1 cellular context compared by ENCODE assay signal in the genomic region with DNA sequence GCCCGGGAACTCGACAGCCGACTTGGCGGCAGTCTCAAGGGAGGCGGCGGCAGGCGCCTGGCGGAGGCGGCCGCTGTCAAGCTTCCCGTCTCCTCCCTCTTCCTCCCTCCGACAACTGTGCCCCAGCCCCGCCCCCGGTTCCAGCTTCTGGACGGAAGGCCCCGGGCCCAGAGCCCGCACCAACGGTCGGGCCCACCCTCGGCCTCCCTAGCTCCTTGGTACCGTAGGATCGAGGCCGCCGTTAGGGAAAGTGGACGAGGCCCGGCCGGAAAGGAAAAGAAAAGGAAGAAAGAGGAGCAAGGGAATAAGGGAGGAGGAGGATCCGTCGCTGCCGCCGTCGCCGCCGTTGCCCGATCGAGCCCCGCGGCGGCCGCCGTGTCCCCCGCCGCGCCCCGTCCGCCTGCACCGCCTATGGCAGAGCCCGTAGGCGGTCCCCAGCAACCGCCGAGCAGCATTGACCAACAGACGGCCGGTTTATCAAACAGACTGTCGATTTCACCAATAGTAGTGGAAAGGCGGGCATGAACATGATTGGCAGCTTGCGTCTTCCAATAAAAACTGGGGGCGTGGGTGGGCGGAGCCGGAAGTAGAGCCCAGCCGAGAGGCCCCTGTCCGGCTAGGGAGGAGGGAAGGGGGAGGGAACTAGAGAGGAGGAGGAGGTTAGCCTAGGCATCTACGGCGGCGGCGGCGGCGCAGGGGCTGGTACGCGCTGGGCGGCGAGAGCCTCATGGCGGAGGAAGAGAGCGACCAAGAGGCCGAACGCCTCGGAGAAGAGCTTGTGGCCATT.
A peak's percentile ranks its signal among the peaks of the same experiment; 100 is the strongest.
TF ChIP-seq lines count a peak whose summit lies in the region.

A gene with protein sequence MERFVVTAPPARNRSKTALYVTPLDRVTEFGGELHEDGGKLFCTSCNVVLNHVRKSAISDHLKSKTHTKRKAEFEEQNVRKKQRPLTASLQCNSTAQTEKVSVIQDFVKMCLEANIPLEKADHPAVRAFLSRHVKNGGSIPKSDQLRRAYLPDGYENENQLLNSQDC (minus strand): TSS at position 413 of the 787 bp plus-strand sequence. CDS start 3,029 bp downstream, outside the sequence.
A gene (plus strand): TSS at position 663 of the 787 bp plus-strand sequence. CDS start 65 bp downstream, at position 728.

TF ChIP-seq in HepG2, 621 proteins besides CTCF, POLR2A, EP300 and RAD21 (continued from another document and continues in another):
- TF ChIP-seq, protein P1, sequence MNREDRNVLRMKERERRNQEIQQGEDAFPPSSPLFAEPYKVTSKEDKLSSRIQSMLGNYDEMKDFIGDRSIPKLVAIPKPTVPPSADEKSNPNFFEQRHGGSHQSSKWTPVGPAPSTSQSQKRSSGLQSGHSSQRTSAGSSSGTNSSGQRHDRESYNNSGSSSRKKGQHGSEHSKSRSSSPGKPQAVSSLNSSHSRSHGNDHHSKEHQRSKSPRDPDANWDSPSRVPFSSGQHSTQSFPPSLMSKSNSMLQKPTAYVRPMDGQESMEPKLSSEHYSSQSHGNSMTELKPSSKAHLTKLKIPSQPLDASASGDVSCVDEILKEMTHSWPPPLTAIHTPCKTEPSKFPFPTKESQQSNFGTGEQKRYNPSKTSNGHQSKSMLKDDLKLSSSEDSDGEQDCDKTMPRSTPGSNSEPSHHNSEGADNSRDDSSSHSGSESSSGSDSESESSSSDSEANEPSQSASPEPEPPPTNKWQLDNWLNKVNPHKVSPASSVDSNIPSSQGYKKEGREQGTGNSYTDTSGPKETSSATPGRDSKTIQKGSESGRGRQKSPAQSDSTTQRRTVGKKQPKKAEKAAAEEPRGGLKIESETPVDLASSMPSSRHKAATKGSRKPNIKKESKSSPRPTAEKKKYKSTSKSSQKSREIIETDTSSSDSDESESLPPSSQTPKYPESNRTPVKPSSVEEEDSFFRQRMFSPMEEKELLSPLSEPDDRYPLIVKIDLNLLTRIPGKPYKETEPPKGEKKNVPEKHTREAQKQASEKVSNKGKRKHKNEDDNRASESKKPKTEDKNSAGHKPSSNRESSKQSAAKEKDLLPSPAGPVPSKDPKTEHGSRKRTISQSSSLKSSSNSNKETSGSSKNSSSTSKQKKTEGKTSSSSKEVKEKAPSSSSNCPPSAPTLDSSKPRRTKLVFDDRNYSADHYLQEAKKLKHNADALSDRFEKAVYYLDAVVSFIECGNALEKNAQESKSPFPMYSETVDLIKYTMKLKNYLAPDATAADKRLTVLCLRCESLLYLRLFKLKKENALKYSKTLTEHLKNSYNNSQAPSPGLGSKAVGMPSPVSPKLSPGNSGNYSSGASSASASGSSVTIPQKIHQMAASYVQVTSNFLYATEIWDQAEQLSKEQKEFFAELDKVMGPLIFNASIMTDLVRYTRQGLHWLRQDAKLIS (CRISPR knock-in tag; IDR thresholded peaks at IDR 0.05): no peak
- no peak for TF ChIP-seq MAFK (conservative IDR thresholded peaks at IDR 0.05 in 1 of 2, IDR thresholded peaks at IDR 0.05 in 1 of 2; ENCODE audit: low read length in 2 of 2)
- TF ChIP-seq SP4 (CRISPR knock-in tag; IDR thresholded peaks at IDR 0.05): peak; percentile 95
- no peak for TF ChIP-seq ZNF7 (CRISPR knock-in tag; IDR thresholded peaks at IDR 0.05)
- TF ChIP-seq ZNF3 (CRISPR knock-in tag; IDR thresholded peaks at IDR 0.05): no peak
- TF ChIP-seq, protein P2, sequence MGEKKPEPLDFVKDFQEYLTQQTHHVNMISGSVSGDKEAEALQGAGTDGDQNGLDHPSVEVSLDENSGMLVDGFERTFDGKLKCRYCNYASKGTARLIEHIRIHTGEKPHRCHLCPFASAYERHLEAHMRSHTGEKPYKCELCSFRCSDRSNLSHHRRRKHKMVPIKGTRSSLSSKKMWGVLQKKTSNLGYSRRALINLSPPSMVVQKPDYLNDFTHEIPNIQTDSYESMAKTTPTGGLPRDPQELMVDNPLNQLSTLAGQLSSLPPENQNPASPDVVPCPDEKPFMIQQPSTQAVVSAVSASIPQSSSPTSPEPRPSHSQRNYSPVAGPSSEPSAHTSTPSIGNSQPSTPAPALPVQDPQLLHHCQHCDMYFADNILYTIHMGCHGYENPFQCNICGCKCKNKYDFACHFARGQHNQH (CRISPR knock-in tag; IDR thresholded peaks at IDR 0.05): peak; percentile 27; the same call in 1 of the 2 replicates
- TF ChIP-seq JDP2 (CRISPR knock-in tag; IDR thresholded peaks at IDR 0.05; ENCODE audit: borderline replicate concordance): no peak; the same call in 1 of the 2 replicates
- TF ChIP-seq SRY (CRISPR knock-in tag; IDR thresholded peaks at IDR 0.05): no peak
- TF ChIP-seq, protein P3, sequence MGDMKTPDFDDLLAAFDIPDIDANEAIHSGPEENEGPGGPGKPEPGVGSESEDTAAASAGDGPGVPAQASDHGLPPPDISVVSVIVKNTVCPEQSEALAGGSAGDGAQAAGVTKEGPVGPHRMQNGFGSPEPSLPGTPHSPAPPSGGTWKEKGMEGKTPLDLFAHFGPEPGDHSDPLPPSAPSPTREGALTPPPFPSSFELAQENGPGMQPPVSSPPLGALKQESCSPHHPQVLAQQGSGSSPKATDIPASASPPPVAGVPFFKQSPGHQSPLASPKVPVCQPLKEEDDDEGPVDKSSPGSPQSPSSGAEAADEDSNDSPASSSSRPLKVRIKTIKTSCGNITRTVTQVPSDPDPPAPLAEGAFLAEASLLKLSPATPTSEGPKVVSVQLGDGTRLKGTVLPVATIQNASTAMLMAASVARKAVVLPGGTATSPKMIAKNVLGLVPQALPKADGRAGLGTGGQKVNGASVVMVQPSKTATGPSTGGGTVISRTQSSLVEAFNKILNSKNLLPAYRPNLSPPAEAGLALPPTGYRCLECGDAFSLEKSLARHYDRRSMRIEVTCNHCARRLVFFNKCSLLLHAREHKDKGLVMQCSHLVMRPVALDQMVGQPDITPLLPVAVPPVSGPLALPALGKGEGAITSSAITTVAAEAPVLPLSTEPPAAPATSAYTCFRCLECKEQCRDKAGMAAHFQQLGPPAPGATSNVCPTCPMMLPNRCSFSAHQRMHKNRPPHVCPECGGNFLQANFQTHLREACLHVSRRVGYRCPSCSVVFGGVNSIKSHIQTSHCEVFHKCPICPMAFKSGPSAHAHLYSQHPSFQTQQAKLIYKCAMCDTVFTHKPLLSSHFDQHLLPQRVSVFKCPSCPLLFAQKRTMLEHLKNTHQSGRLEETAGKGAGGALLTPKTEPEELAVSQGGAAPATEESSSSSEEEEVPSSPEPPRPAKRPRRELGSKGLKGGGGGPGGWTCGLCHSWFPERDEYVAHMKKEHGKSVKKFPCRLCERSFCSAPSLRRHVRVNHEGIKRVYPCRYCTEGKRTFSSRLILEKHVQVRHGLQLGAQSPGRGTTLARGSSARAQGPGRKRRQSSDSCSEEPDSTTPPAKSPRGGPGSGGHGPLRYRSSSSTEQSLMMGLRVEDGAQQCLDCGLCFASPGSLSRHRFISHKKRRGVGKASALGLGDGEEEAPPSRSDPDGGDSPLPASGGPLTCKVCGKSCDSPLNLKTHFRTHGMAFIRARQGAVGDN (CRISPR knock-in tag; IDR thresholded peaks at IDR 0.05): peak; percentile 82
- TF ChIP-seq, protein P4, sequence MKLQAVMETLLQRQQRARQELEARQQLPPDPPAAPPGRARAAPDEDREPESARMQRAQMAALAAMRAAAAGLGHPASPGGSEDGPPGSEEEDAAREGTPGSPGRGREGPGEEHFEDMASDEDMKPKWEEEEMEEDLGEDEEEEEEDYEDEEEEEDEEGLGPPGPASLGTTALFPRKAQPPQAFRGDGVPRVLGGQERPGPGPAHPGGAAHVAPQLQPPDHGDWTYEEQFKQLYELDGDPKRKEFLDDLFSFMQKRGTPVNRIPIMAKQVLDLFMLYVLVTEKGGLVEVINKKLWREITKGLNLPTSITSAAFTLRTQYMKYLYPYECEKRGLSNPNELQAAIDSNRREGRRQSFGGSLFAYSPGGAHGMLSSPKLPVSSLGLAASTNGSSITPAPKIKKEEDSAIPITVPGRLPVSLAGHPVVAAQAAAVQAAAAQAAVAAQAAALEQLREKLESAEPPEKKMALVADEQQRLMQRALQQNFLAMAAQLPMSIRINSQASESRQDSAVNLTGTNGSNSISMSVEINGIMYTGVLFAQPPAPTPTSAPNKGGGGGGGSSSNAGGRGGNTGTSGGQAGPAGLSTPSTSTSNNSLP (IDR thresholded peaks at IDR 0.05; ENCODE audit: low read depth, low read length): no peak; the same call in 1 of the 2 replicates
- TF ChIP-seq, protein P5, sequence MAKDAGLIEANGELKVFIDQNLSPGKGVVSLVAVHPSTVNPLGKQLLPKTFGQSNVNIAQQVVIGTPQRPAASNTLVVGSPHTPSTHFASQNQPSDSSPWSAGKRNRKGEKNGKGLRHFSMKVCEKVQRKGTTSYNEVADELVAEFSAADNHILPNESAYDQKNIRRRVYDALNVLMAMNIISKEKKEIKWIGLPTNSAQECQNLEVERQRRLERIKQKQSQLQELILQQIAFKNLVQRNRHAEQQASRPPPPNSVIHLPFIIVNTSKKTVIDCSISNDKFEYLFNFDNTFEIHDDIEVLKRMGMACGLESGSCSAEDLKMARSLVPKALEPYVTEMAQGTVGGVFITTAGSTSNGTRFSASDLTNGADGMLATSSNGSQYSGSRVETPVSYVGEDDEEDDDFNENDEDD (CRISPR knock-in tag; IDR thresholded peaks at IDR 0.05; ENCODE audit: borderline replicate concordance): peak; percentile 15; the same call in 1 of the 2 replicates
- no peak for TF ChIP-seq HOXA9 (CRISPR knock-in tag; IDR thresholded peaks at IDR 0.05; ENCODE audit: borderline replicate concordance)
- no peak for TF ChIP-seq KLF13 (CRISPR knock-in tag; IDR thresholded peaks at IDR 0.05)
- TF ChIP-seq ZNF138 (CRISPR knock-in tag; IDR thresholded peaks at IDR 0.05; ENCODE audit: low read depth): 0 out of 2 replicates have a peak, but pooled peaks have one; percentile 60
- 0 out of 2 replicates have a peak, but pooled peaks have one; percentile 23 for TF ChIP-seq ZNF557 (CRISPR knock-in tag; IDR thresholded peaks at IDR 0.05)
- TF ChIP-seq ZNF260 (CRISPR knock-in tag; IDR thresholded peaks at IDR 0.05; ENCODE audit: borderline replicate concordance, low read depth): no peak
- no peak for TF ChIP-seq DNMT3B (CRISPR knock-in tag; conservative IDR thresholded peaks at IDR 0.05)
- TF ChIP-seq, protein P6, sequence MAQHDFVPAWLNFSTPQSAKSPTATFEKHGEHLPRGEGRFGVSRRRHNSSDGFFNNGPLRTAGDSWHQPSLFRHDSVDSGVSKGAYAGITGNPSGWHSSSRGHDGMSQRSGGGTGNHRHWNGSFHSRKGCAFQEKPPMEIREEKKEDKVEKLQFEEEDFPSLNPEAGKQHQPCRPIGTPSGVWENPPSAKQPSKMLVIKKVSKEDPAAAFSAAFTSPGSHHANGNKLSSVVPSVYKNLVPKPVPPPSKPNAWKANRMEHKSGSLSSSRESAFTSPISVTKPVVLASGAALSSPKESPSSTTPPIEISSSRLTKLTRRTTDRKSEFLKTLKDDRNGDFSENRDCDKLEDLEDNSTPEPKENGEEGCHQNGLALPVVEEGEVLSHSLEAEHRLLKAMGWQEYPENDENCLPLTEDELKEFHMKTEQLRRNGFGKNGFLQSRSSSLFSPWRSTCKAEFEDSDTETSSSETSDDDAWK (CRISPR knock-in tag; IDR thresholded peaks at IDR 0.05): no peak
- no peak; the same call in 1 of the 2 replicates for TF ChIP-seq RXRA (CRISPR knock-in tag; IDR thresholded peaks at IDR 0.05)
- peak; percentile 39; the same call in 1 of the 2 replicates for TF ChIP-seq TARDBP (CRISPR knock-in tag; IDR thresholded peaks at IDR 0.05)
- TF ChIP-seq, protein P7, sequence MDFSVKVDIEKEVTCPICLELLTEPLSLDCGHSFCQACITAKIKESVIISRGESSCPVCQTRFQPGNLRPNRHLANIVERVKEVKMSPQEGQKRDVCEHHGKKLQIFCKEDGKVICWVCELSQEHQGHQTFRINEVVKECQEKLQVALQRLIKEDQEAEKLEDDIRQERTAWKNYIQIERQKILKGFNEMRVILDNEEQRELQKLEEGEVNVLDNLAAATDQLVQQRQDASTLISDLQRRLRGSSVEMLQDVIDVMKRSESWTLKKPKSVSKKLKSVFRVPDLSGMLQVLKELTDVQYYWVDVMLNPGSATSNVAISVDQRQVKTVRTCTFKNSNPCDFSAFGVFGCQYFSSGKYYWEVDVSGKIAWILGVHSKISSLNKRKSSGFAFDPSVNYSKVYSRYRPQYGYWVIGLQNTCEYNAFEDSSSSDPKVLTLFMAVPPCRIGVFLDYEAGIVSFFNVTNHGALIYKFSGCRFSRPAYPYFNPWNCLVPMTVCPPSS (IDR thresholded peaks at IDR 0.05): no peak
- TF ChIP-seq, protein P8, sequence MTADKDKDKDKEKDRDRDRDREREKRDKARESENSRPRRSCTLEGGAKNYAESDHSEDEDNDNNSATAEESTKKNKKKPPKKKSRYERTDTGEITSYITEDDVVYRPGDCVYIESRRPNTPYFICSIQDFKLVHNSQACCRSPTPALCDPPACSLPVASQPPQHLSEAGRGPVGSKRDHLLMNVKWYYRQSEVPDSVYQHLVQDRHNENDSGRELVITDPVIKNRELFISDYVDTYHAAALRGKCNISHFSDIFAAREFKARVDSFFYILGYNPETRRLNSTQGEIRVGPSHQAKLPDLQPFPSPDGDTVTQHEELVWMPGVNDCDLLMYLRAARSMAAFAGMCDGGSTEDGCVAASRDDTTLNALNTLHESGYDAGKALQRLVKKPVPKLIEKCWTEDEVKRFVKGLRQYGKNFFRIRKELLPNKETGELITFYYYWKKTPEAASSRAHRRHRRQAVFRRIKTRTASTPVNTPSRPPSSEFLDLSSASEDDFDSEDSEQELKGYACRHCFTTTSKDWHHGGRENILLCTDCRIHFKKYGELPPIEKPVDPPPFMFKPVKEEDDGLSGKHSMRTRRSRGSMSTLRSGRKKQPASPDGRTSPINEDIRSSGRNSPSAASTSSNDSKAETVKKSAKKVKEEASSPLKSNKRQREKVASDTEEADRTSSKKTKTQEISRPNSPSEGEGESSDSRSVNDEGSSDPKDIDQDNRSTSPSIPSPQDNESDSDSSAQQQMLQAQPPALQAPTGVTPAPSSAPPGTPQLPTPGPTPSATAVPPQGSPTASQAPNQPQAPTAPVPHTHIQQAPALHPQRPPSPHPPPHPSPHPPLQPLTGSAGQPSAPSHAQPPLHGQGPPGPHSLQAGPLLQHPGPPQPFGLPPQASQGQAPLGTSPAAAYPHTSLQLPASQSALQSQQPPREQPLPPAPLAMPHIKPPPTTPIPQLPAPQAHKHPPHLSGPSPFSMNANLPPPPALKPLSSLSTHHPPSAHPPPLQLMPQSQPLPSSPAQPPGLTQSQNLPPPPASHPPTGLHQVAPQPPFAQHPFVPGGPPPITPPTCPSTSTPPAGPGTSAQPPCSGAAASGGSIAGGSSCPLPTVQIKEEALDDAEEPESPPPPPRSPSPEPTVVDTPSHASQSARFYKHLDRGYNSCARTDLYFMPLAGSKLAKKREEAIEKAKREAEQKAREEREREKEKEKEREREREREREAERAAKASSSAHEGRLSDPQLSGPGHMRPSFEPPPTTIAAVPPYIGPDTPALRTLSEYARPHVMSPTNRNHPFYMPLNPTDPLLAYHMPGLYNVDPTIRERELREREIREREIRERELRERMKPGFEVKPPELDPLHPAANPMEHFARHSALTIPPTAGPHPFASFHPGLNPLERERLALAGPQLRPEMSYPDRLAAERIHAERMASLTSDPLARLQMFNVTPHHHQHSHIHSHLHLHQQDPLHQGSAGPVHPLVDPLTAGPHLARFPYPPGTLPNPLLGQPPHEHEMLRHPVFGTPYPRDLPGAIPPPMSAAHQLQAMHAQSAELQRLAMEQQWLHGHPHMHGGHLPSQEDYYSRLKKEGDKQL (CRISPR knock-in tag; IDR thresholded peaks at IDR 0.05; ENCODE audit: low read depth): no peak
